ENCODE assay signal across 23 cellular contexts in genomic region chr3:23654571-23654970, GRCh38.
A peak's percentile ranks its signal among the peaks of the same experiment; 100 is the strongest.
DNase-seq lines count a peak whose midpoint lies in the region; ATAC-seq and FAIRE-seq lines count a peak whose summit lies in the region.
"Had no signal": no experiment of that assay in that cellular context is flagged by ENCODE, and none has a peak within 500 bp of the region (broad histone marks: within the 10 kb centered on the region; RNA-seq: fewer than 3 reads in every experiment).

No MANE protein-coding gene starts in this region.

- no peaks in the 10 kb centered on the region for H3K27me3 Mint-ChIP-seq in memory B cell

- peak; percentile 84 for FAIRE-seq in GM18507 (lab: Jason Lieb, UNC)
- FAIRE-seq: colon, G401.6, TTC549 had no signal

- DNase-seq in GM18507 (ENCODE audit: extremely low spot score, insufficient read length, low read depth) (no peak), memory B cell (ENCODE audit: low spot score in 2 of 2) (no peak), NCI-H69 (lab: John Stamatoyannopoulos, UW) (no peak), NCI-H345 treated with DMSO at 0.1 percent for 48 hours (lab: John Stamatoyannopoulos, UW; ENCODE audit: unreplicated experiment) (no peak)
- DNase-seq: activated CD4-positive, alpha-beta T cell treated with anti-CD3 and anti-CD28 coated beads, Interleukin-2, amount 50 U/mL, for 1 hour; activated naive CD4-positive, alpha-beta T cell treated with anti-CD3 and anti-CD28 coated beads for 36 hours; AML-193; Calu3; foreskin fibroblast; left lung; NCI-H1930; NCI-H524; OCI-M1; ovary; stimulated activated CD4-positive, alpha-beta T cell treated with anti-CD3 and anti-CD28 coated beads, Interleukin-2, amount 100 ng/mL, for 48 hours had no signal

- H3K4me1 Mint-ChIP-seq in memory B cell = peaks cover 40% of the 10 kb centered on the region

- H3K9me3 Mint-ChIP-seq in memory B cell = peaks cover 2% of the 10 kb centered on the region

- no peak overlapping the region for H3K4me3 Mint-ChIP-seq in memory B cell
- H3K4me3 Mint-ChIP-seq: activated naive CD4-positive, alpha-beta T cell treated with anti-CD3 and anti-CD28 coated beads for 36 hours had no signal

- H3K27ac Mint-ChIP-seq in memory B cell = peak overlapping the region; percentile 63
- H3K27ac Mint-ChIP-seq: activated naive CD4-positive, alpha-beta T cell treated with anti-CD3 and anti-CD28 coated beads for 36 hours had no signal

- peaks cover 4% of the 10 kb centered on the region for H3K36me3 Mint-ChIP-seq in memory B cell

- ATAC-seq in GM21423 (IDR thresholded peaks at IDR 0.05; ENCODE audit: unreplicated experiment) (peak; percentile 29), HG03354 (IDR thresholded peaks at IDR 0.05; ENCODE audit: poor library complexity, severe bottlenecking, unreplicated experiment) (peak; percentile 44), memory B cell (ENCODE audit: low read depth) (no peak), HG03196 (IDR thresholded peaks at IDR 0.05; ENCODE audit: unreplicated experiment) (no peak)
- ATAC-seq: left lung, sciatic nerve, SK-N-SH treated with all-trans-retinoic acid at 6 μM for 48 hours had no signal

Comparison
In these comparisons a context has a peak if more than half of its experiments do, and no peak if none do; other contexts are left out.
1. ATAC-seq: peak in GM21423 (single experiment) and HG03354 (single experiment); none in memory B cell (single experiment) and HG03196 (single experiment).